19 cellular contexts compared by ENCODE assay signal in genomic region chr9:105681313-105681712, GRCh38. TPM values are rescaled to one million over a fixed set of nuclear protein-coding genes. Genes with fewer than 3 reads are reported as not detected.
DNase-seq lines count a peak whose midpoint lies in the region; ATAC-seq, FAIRE-seq and TF ChIP-seq lines count a peak whose summit lies in the region.
"Had no signal": no experiment of that assay in that cellular context is flagged by ENCODE, and none has a peak within 500 bp of the region (broad histone marks: within the 10 kb centered on the region; RNA-seq: fewer than 3 reads in every experiment).

No MANE protein-coding gene starts in this region.

- H3K79me2 ChIP-seq in Karpas-422 (ENCODE audit: low read length) (no peaks in the 10 kb centered on the region), K562 (ENCODE audit: control insufficient read depth, insufficient read depth, low read length) (no peaks in the 10 kb centered on the region)

- no peaks in the 10 kb centered on the region for H3K36me3 ChIP-seq in Karpas-422 (ENCODE audit: insufficient read depth, low read length)
- H3K36me3 ChIP-seq in K562 (ENCODE audit: control insufficient read depth, insufficient read depth, low read length) = no peaks in the 10 kb centered on the region
- H3K36me3 ChIP-seq in gastrocnemius medialis = no peaks in the 10 kb centered on the region
- H3K36me3 ChIP-seq: BE2C had no signal

- POLR2A ChIA-PET in K562 (lab: Yijun Ruan, JAX) = interaction anchor here (0.8 to 1.9 kb wide), 4 partner anchors 12 to 49 kb away, joined by 3 to 13 read pairs (median 5); partner anchors contain the start of gene TMEM38B

- H3K4me3 ChIP-seq in Karpas-422 (ENCODE audit: low read length) = no peak overlapping the region; the same call in 1 of the 2 replicates
- no peak overlapping the region for H3K4me3 ChIP-seq in K562
- H3K4me3 ChIP-seq in gastrocnemius medialis = no peak overlapping the region

- H3K27ac ChIP-seq in Karpas-422 (ENCODE audit: low read length) = peak overlapping the region; percentile 98
- H3K27ac ChIP-seq in K562 (ENCODE audit: extremely low read depth, low read depth, low read length) = no peak overlapping the region; the same call in 2 of the 3 replicates
- H3K27ac ChIP-seq in gastrocnemius medialis = peak overlapping the region in 1 of 4 donors; percentile 56
- H3K27ac ChIP-seq: HL-60 had no signal

- H3K4me2 ChIP-seq in Karpas-422 (ENCODE audit: low read depth, low read length, poor library complexity, severe bottlenecking) (peak overlapping the region; percentile 55), K562 (ENCODE audit: insufficient read depth, low read length) (no peak overlapping the region)

- no peaks in the 10 kb centered on the region for H3K27me3 ChIP-seq in Karpas-422 (ENCODE audit: low read length)
- no peaks in the 10 kb centered on the region for H3K27me3 ChIP-seq in K562 (ENCODE audit: control insufficient read depth in 2 of 2, insufficient read depth in 2 of 2, low read length in 2 of 2)
- H3K27me3 ChIP-seq in gastrocnemius medialis = no peaks in the 10 kb centered on the region
- H3K27me3 ChIP-seq: BE2C had no signal

- intact Hi-C loops in K562 (cut with micrococcal nuclease) (no loop called here), gastrocnemius medialis (cut with DNase I; ENCODE audit: low total_unique reads) (no loop called here)

- H3K4me1 ChIP-seq in Karpas-422 (ENCODE audit: low read length) (peaks cover 80% of the 10 kb centered on the region), K562 (replicated peaks in 1 of 2; ENCODE audit: control insufficient read depth in 2 of 2, insufficient read depth in 2 of 2, low read length in 2 of 2) (peaks cover 0 to 23% of the 10 kb centered on the region in 2 experiments; a peak in 2 of 5 replicates), gastrocnemius medialis (peaks cover 14 to 21% of the 10 kb centered on the region in 2 donors)

- TF ChIP-seq CTCF in K562 (IDR thresholded peaks at IDR 0.05 in 2 of 3, conservative IDR thresholded peaks at IDR 0.05 in 1 of 3; ENCODE audit: insufficient read depth in 2 of 3, low read depth in 1 of 3, low read length in 3 of 3) (no peak), gastrocnemius medialis (IDR thresholded peaks at IDR 0.05 in 4 of 5, conservative IDR thresholded peaks at IDR 0.05 in 1 of 5) (no peak)

- ATAC-seq in K562 (0 out of 3 replicates have a peak, but pooled peaks have one; percentile 15), gastrocnemius medialis (no peak), HG03432 (IDR thresholded peaks at IDR 0.05; ENCODE audit: unreplicated experiment) (no peak)

- no peaks in the 10 kb centered on the region for H3K9me2 ChIP-seq in Karpas-422 (replicated peaks; ENCODE audit: insufficient read depth, low read length)

- H4K20me1 ChIP-seq in Karpas-422 (ENCODE audit: insufficient read depth, low read depth, low read length) (no peaks in the 10 kb centered on the region), K562 (replicated peaks; ENCODE audit: control insufficient read depth, insufficient read depth, low read length) (no peaks in the 10 kb centered on the region)

- whole genome bisulfite sequencing in K562 (ENCODE audit: insufficient coverage, low coverage, missing lambda C conversion rate) = 78% methylated on average over 2 of the region's 2 CpGs

- no peaks in the 10 kb centered on the region for H3K9me1 ChIP-seq in K562 (ENCODE audit: control insufficient read depth, insufficient read depth, low read length)

- CTCF ChIA-PET in K562 (lab: Yijun Ruan, JAX; ENCODE audit: low intra/inter-chr PET ratio) = interaction anchor here (0.6 to 0.9 kb wide), 2 partner anchors 12 to 194 kb away, joined by 3 to 4 read pairs; no protein-coding TSS in a partner anchor

- in situ Hi-C loops in K562 (cut with MboI) (no loop called here), gastrocnemius medialis (cut with MboI; ENCODE audit: low sequenced_read_pairs in 4 of 4) (loop anchor here in 2 of 4 donors (25.0 kb wide), 2 partner anchors 219 to 244 kb away; partner anchors contain the start of gene FSD1L (in 1 of the 2))

- H3K9ac ChIP-seq in Karpas-422 (ENCODE audit: low read length) (peak overlapping the region; percentile 40), K562 (ENCODE audit: insufficient read depth in 1 of 2, low read depth in 2 of 2, low read length in 2 of 2) (no peak overlapping the region)

- DNase-seq in Karpas-422 (peak; percentile 61), NCI-H2227 treated with DMSO at 0.1 percent for 48 hours (lab: John Stamatoyannopoulos, UW) (peak; percentile 12), K562 (ENCODE audit: extremely low read depth in 1 of 4, low spot score in 3 of 4) (no peak), NCI-H1105 treated with DMSO at 0.1 percent for 48 hours (lab: John Stamatoyannopoulos, UW) (no peak), gastrocnemius medialis (no peak)
- DNase-seq: ACHN; BE2C; C1 segment of cervical spinal cord; Caco-2; CD4-positive, alpha-beta T cell; H9 had no signal

- peak overlapping the region; percentile 63; the same call in 1 of the 2 replicates for H2AFZ ChIP-seq in Karpas-422 (ENCODE audit: low read length)
- H2AFZ ChIP-seq in K562 (ENCODE audit: low read depth, low read length) = no peak overlapping the region

- BruUV-seq in K562 (replicated peaks; lab: Mats Ljungman, UMichigan) = no TSS peak

- no peak for TF ChIP-seq RAD21 in K562 (CRISPR knock-in tag; conservative IDR thresholded peaks at IDR 0.05 in 1 of 2, IDR thresholded peaks at IDR 0.05 in 1 of 2)

- no peak for FAIRE-seq in K562 (lab: Jason Lieb, UNC)
- FAIRE-seq: A204.1, G401.6, GM12891, GM19239, H1 had no signal

- TF ChIP-seq POLR2A in K562 (conservative IDR thresholded peaks at IDR 0.05) = no peak
- TF ChIP-seq POLR2A in gastrocnemius medialis (IDR thresholded peaks at IDR 0.05) = no peak

- no peak for TF ChIP-seq EP300 in K562 (IDR thresholded peaks at IDR 0.05; ENCODE audit: low read length)

- H3K9me3 ChIP-seq in Karpas-422 (ENCODE audit: low read length) (no peaks in the 10 kb centered on the region), K562 (replicated peaks; ENCODE audit: control insufficient read depth, insufficient read depth, low read depth, low read length) (no peaks in the 10 kb centered on the region), gastrocnemius medialis (no peaks in the 10 kb centered on the region)
- H3K9me3 ChIP-seq: BE2C, Caco-2 had no signal

TF ChIP-seq in K562, 482 proteins besides CTCF, POLR2A, EP300 and RAD21:
- TF ChIP-seq GABPB1 (CRISPR knock-in tag; IDR thresholded peaks at IDR 0.05) = no peak
- no peak for TF ChIP-seq NFRKB (IDR thresholded peaks at IDR 0.05; ENCODE audit: low read depth)
- TF ChIP-seq ESRRA (IDR thresholded peaks at IDR 0.05; ENCODE audit: borderline replicate concordance, low read depth) = no peak
- no peak for TF ChIP-seq ZBTB8A (IDR thresholded peaks at IDR 0.05; ENCODE audit: partially characterized antibody)

RNA-seq across cellular contexts. Expression of gene TMEM38B, which starts 13.0 kb away (rescaled TPM):
- total RNA-seq in Karpas-422 (2014; rRNA removed; shearing (Covaris generic); ENCODE audit: low replicate concordance) = 134 and 164 TPM in 2 replicates
- total RNA-seq in K562 (2011; cell fraction: chromatin; rRNA removed; ENCODE audit: low replicate concordance) = 41.8 and 56.7 TPM in 2 replicates
- total RNA-seq in K562 (2011; cell fraction: nucleolus; rRNA removed) = 52.4 and 57.4 TPM in 2 replicates
- total RNA-seq in K562 (2011; cell fraction: nucleoplasm; rRNA removed) = 60.9 and 68.8 TPM in 2 replicates
- 37.1 and 38.5 TPM in 2 replicates for total RNA-seq in K562 (2014; rRNA removed)
- 37.0 and 39.7 TPM in 2 replicates for total RNA-seq in K562 (2014; rRNA removed; fragmentation: Illumina TruSeq; extraction: Trizol)
- 22.3 and 26.0 TPM in 2 replicates for total RNA-seq in K562 (2015; rRNA removed; fragmentation: Illumina TruSeq; extraction: Trizol)
- total RNA-seq in K562 (2021) = 46.3 and 52.9 TPM in 2 replicates
- 42.1 and 54.9 TPM in 2 replicates for polyA plus RNA-seq in K562 (2011; rRNA removed)
- polyA plus RNA-seq in K562 (2011; cell fraction: cytosol; rRNA removed) = 27.6 and 38.7 TPM in 2 replicates
- polyA plus RNA-seq in K562 (2011; cell fraction: nucleus; rRNA removed) = 13.4 and 15.0 TPM in 2 replicates
- polyA plus RNA-seq in K562 (2012) = 22.3 and 31.3 TPM in 2 replicates
- 26.6 and 34.6 TPM in 2 replicates for polyA plus RNA-seq in K562 (2014; fragmentation: Illumina TruSeq; extraction: Trizol)
- 10 to 100 TPM; 42.0 to 57.5 TPM for polyA plus RNA-seq in K562 (2014; fragmentation: Nextera tagmentation; extraction: Ambion mirVana)
- 26.4 and 30.9 TPM in 2 replicates for polyA plus RNA-seq in K562 (2014; rRNA removed)
- polyA minus RNA-seq in K562 (2011; rRNA and poly(A)+ RNA removed) = 61.1 and 62.1 TPM in 2 replicates
- polyA minus RNA-seq in K562 (2011; cell fraction: cytosol; rRNA and poly(A)+ RNA removed) = 45.0 and 51.4 TPM in 2 replicates
- 42.4 and 53.4 TPM in 2 replicates for polyA minus RNA-seq in K562 (2011; cell fraction: nucleus; rRNA and poly(A)+ RNA removed)
- 10 to 100 TPM; 81.4 to 97.6 (median 89.8) TPM for total RNA-seq in gastrocnemius medialis

RNA-seq across cellular contexts. Expression of gene TAL2, which starts 19.1 kb away (rescaled TPM):
- total RNA-seq in Karpas-422 (2014; rRNA removed; shearing (Covaris generic); ENCODE audit: low replicate concordance) = 4.1 and 18.4 TPM in 2 replicates
- 1.8 and 2.1 TPM in 2 replicates for total RNA-seq in K562 (2011; cell fraction: chromatin; rRNA removed; ENCODE audit: low replicate concordance)
- total RNA-seq in K562 (2011; cell fraction: nucleolus; rRNA removed) = 0.92 and 1.0 TPM in 2 replicates
- total RNA-seq in K562 (2011; cell fraction: nucleoplasm; rRNA removed) = 0.95 and 1.1 TPM in 2 replicates
- total RNA-seq in K562 (2014; rRNA removed) (not detected in 2 replicates), K562 (2014; rRNA removed; fragmentation: Illumina TruSeq; extraction: Trizol) (0.86 and 1.7 TPM in 2 replicates), K562 (2015; rRNA removed; fragmentation: Illumina TruSeq; extraction: Trizol) (0.25 TPM in 1 of 2 replicates, not detected in the other), K562 (2021) (0.51 and 0.89 TPM in 2 replicates), gastrocnemius medialis (not detected)
- polyA plus RNA-seq in K562 (2011; rRNA removed) (1.2 and 1.5 TPM in 2 replicates), K562 (2014; fragmentation: Illumina TruSeq; extraction: Trizol) (0.74 and 0.94 TPM in 2 replicates), K562 (2014; fragmentation: Nextera tagmentation; extraction: Ambion mirVana) (1 to 10 TPM; 2.9 to 3.7 TPM), K562 (2014; rRNA removed) (0.21 and 0.47 TPM in 2 replicates)
- 0.77 and 1.6 TPM in 2 replicates for polyA plus RNA-seq in K562 (2011; cell fraction: cytosol; rRNA removed)
- 0.48 and 1.4 TPM in 2 replicates for polyA plus RNA-seq in K562 (2011; cell fraction: nucleus; rRNA removed)
- polyA plus RNA-seq in K562 (2012) = 0.82 and 1.0 TPM in 2 replicates
- 0.81 and 1.4 TPM in 2 replicates for polyA minus RNA-seq in K562 (2011; rRNA and poly(A)+ RNA removed)
- polyA minus RNA-seq in K562 (2011; cell fraction: cytosol; rRNA and poly(A)+ RNA removed) = not detected in 2 replicates
- polyA minus RNA-seq in K562 (2011; cell fraction: nucleus; rRNA and poly(A)+ RNA removed) = not detected in 2 replicates
- total RNA-seq: CD4-positive, alpha-beta T cell; HT1080 had no signal

Comparison
In these comparisons a context has a peak if more than half of its experiments do, and no peak if none do; other contexts are left out.
1. DNase-seq: peak in Karpas-422 (single experiment) and NCI-H2227 treated with DMSO at 0.1 percent for 48 hours (single experiment); none in K562 (0 of 4), NCI-H1105 treated with DMSO at 0.1 percent for 48 hours (single experiment) and gastrocnemius medialis (0 of 2).